Comparison of ENCODE assay signal across 7 cellular contexts in the genomic region with DNA sequence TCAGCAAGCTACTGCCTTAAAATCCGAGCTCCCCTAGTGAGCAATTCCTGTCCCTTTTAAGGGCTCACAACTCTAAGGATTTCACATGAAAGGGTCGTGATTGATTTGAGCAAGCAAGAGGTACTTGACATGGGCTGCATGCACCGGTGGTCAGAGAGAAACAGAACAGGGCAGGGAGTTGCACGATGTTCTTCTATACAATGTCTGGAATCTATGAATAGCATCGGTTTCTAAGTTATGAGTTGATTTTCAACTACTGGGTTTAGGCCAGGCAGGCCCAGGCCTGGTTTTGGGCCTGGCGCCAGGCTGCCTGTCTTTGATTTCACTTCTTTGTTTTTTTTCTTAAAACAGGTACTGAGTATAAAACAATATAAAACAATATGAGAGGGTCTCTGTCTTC. TPM values are rescaled to one million over a fixed set of nuclear protein-coding genes. Genes with fewer than 3 reads are reported as not detected.
"Had no signal": no experiment of that assay in that cellular context is flagged by ENCODE, and none has a peak within 500 bp of the region (broad histone marks: within the 10 kb centered on the region; RNA-seq: fewer than 3 reads in every experiment).

No MANE protein-coding gene starts in this region.

RNA-seq across cellular contexts. Expression of a gene that starts 19.6 kb away (rescaled TPM):
- total RNA-seq: left ventricle myocardium inferior, osteoblast, sigmoid colon, subcutaneous adipose tissue, thoracic aorta, tibial nerve had no signal
- polyA plus RNA-seq: pancreas had no signal
